ENCODE assay signal across 16 cellular contexts in the genomic region with DNA sequence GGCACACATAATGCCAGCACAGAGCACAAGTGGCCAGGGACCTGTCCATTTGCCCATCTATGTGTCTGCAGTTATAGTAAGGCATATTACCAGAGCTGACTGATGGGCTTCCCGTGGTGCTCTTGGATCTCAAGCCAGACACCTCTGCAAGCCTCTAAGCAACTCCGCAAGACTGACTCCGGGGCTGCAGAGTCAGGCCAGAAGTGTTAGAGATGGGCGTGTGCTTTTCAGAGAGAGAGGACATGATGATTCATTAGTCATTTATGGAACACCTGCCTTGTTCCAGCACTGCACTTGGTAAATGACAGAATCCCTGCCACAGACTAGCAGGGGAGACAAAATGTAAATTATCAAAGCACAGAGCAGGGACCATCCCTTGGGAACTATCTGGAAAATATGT.
A peak's percentile ranks its signal among the peaks of the same experiment; 100 is the strongest.
DNase-seq lines count a peak whose midpoint lies in the region; ATAC-seq and TF ChIP-seq lines count a peak whose summit lies in the region.
"Had no signal": no experiment of that assay in that cellular context is flagged by ENCODE, and none has a peak within 500 bp of the region (broad histone marks: within the 10 kb centered on the region; RNA-seq: fewer than 3 reads in every experiment).

No MANE protein-coding gene starts in this region.

- no peaks in the 10 kb centered on the region for H3K79me2 ChIP-seq in OCI-LY3 (ENCODE audit: low read length)

- no peaks in the 10 kb centered on the region for H3K27me3 ChIP-seq in OCI-LY3 (ENCODE audit: low read depth, low read length)

- no peak for ATAC-seq in HG03097 (IDR thresholded peaks at IDR 0.05; ENCODE audit: low FRiP score, unreplicated experiment)
- no peak for ATAC-seq in activated naive CD4-positive, alpha-beta T cell treated with anti-CD3 and anti-CD28 coated beads, Interleukin-2, amount 50 U/mL, for 72 hours
- ATAC-seq: T-helper 17 cell had no signal

- H3K27ac Mint-ChIP-seq in activated naive CD4-positive, alpha-beta T cell treated with anti-CD3 and anti-CD28 coated beads, Interleukin-2, amount 50 U/mL, for 72 hours: no peak overlapping the region
- H3K27ac Mint-ChIP-seq: T-helper 17 cell had no signal

- no peaks in the 10 kb centered on the region for H3K36me3 Mint-ChIP-seq in activated naive CD4-positive, alpha-beta T cell treated with anti-CD3 and anti-CD28 coated beads, Interleukin-2, amount 50 U/mL, for 72 hours
- H3K36me3 Mint-ChIP-seq: CD8-positive, alpha-beta memory T cell had no signal

- peak; percentile 29 for DNase-seq in NCI-H146 (lab: John Stamatoyannopoulos, UW)
- no peak for DNase-seq in NCI-H146 treated with DMSO at 0.1 percent for 48 hours (lab: John Stamatoyannopoulos, UW; ENCODE audit: unreplicated experiment)
- peak; percentile 1 for DNase-seq in LHCN-M2 (ENCODE audit: low read depth)
- DNase-seq in kidney tubule cell (ENCODE audit: low spot score): peak; percentile 55
- DNase-seq in activated naive CD4-positive, alpha-beta T cell treated with anti-CD3 and anti-CD28 coated beads, Interleukin-2, amount 50 U/mL, for 72 hours (ENCODE audit: low spot score in 2 of 2): no peak
- DNase-seq in NCI-H82 (lab: John Stamatoyannopoulos, UW): no peak
- DNase-seq: CD8-positive, alpha-beta memory T cell; EL; NCI-H1105 treated with DMSO at 0.1 percent for 48 hours; NCI-H2081; NCI-H226; SIG-M5; T-helper 17 cell had no signal

- H3K9me3 ChIP-seq in OCI-LY3 (ENCODE audit: insufficient read depth, low read length): no peaks in the 10 kb centered on the region
- H3K9me3 ChIP-seq: BLaER1 treated with 17β-estradiol and CSF1 and Interleukin-3, amounts not matched to agents 10 nM and 100 nM had no signal

- peaks cover 0 to 4% of the 10 kb centered on the region in 2 donors for H3K9me3 Mint-ChIP-seq in activated naive CD4-positive, alpha-beta T cell treated with anti-CD3 and anti-CD28 coated beads, Interleukin-2, amount 50 U/mL, for 72 hours
- H3K9me3 Mint-ChIP-seq: CD8-positive, alpha-beta memory T cell had no signal

- H3K9ac ChIP-seq in OCI-LY3 (ENCODE audit: low read length): no peak overlapping the region
- H3K9ac ChIP-seq: BLaER1 treated with 17β-estradiol and CSF1 and Interleukin-3, amounts not matched to agents 10 nM and 100 nM had no signal

- no peaks in the 10 kb centered on the region for H4K20me1 ChIP-seq in OCI-LY3 (ENCODE audit: insufficient read depth, low read length)
- H4K20me1 ChIP-seq: BLaER1 treated with 17β-estradiol and CSF1 and Interleukin-3, amounts not matched to agents 10 nM and 100 nM had no signal

- H2AFZ ChIP-seq in OCI-LY3 (ENCODE audit: low read depth, low read length): no peak overlapping the region

- no peak overlapping the region for H3K27ac ChIP-seq in OCI-LY3 (ENCODE audit: low read length)
- H3K27ac ChIP-seq: BLaER1 treated with 17β-estradiol and CSF1 and Interleukin-3, amounts not matched to agents 10 nM and 100 nM had no signal

- no peaks in the 10 kb centered on the region for H3K36me3 ChIP-seq in OCI-LY3 (replicated peaks; ENCODE audit: low read depth, low read length)
- H3K36me3 ChIP-seq: BLaER1 treated with 17β-estradiol and CSF1 and Interleukin-3, amounts not matched to agents 10 nM and 100 nM had no signal

- peaks cover 51% of the 10 kb centered on the region for H3K4me1 ChIP-seq in OCI-LY3 (ENCODE audit: low read length)

- TF ChIP-seq CTCF in OCI-LY3 (IDR thresholded peaks at IDR 0.05; ENCODE audit: low read depth, low read length): no peak

- H3K4me3 ChIP-seq in OCI-LY3 (ENCODE audit: low read length): no peak overlapping the region
- H3K4me3 ChIP-seq: BLaER1 treated with 17β-estradiol and CSF1 and Interleukin-3, amounts not matched to agents 10 nM and 100 nM had no signal

- H3K4me2 ChIP-seq in OCI-LY3 (ENCODE audit: low read length): peak overlapping the region; percentile 23
- H3K4me2 ChIP-seq: BLaER1 treated with 17β-estradiol and CSF1 and Interleukin-3, amounts not matched to agents 10 nM and 100 nM had no signal

Comparison
In these comparisons a context has a peak if more than half of its experiments do, and no peak if none do; other contexts are left out.
1. DNase-seq: peak in NCI-H146 (single experiment), LHCN-M2 (single experiment) and kidney tubule cell (single experiment); none in NCI-H146 treated with DMSO at 0.1 percent for 48 hours (single experiment), activated naive CD4-positive, alpha-beta T cell treated with anti-CD3 and anti-CD28 coated beads, Interleukin-2, amount 50 U/mL, for 72 hours (0 of 2) and NCI-H82 (single experiment).